Comparison of ENCODE assay signal across 8 cellular contexts in the genomic region with DNA sequence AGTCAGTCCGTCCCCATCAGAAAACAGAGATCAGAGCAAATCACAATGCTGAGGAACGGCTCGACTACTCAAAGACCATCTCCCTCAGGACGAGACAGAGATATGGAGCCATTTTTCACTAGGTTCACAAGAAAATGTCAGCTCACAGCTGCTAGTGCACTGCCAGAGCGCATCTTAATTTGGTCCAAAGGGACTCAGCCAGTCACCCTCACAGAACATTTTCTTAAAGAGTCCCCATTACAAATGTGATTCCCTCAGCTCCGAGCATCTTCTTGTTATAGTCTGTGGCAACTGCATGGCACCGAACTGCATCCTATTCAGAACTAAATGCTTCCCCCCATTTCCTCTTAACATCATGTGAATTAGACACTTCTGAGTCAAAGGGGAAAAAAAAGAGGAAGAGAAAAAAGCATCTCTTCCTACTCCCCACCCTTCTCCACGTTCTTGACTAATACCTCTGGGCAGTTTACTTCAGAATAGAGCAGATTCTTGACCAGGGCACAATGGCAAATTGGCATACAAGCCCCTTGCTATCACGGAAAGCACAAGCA.
DNase-seq lines count a peak whose midpoint lies in the region; ATAC-seq and FAIRE-seq lines count a peak whose summit lies in the region.
"Had no signal": no experiment of that assay in that cellular context is flagged by ENCODE, and none has a peak within 500 bp of the region (broad histone marks: within the 10 kb centered on the region; RNA-seq: fewer than 3 reads in every experiment).

No MANE protein-coding gene starts in this region.

- DNase-seq in OCI-M1 (lab: John Stamatoyannopoulos, UW) (peak; percentile 36), OCI-M2 (lab: John Stamatoyannopoulos, UW; ENCODE audit: unreplicated experiment) (no peak), NCI-H1694 (lab: John Stamatoyannopoulos, UW) (no peak), HTR-8/SVneo (ENCODE audit: insufficient read length, low spot score) (no peak)

- peaks cover 25% of the 10 kb centered on the region; the same call in 1 of the 2 replicates for H3K4me1 ChIP-seq in iPS-20b (ENCODE audit: insufficient read depth, low read length)

- no peak for FAIRE-seq in HTR-8/SVneo (lab: Jason Lieb, UNC)

- no peaks in the 10 kb centered on the region for H3K9me3 ChIP-seq in iPS-20b (ENCODE audit: insufficient read depth, low read depth, low read length)

- peak overlapping the region; percentile 72; the same call in 1 of the 2 replicates for H3K9ac ChIP-seq in iPS-20b (ENCODE audit: low read depth, low read length)

- no peak overlapping the region for H3K27ac ChIP-seq in iPS-20b (ENCODE audit: low read length)
- H3K27ac ChIP-seq: VCaP had no signal

- peak overlapping the region; percentile 78 for H3K4me3 ChIP-seq in iPS-20b (ENCODE audit: low read length)

- H3K36me3 ChIP-seq in iPS-20b (ENCODE audit: insufficient read depth, low read depth, low read length) = no peaks in the 10 kb centered on the region

- H3K27me3 ChIP-seq in iPS-20b (ENCODE audit: insufficient read depth, low read length) = no peaks in the 10 kb centered on the region

- ATAC-seq in GM19324 (IDR thresholded peaks at IDR 0.05; ENCODE audit: low FRiP score, unreplicated experiment) (peak; percentile 65), HG03039 (IDR thresholded peaks at IDR 0.05; ENCODE audit: unreplicated experiment) (peak; percentile 93)
